16 cellular contexts compared by ENCODE assay signal in genomic region chr9:26833792-26834191, GRCh38. TPM values are rescaled to one million over a fixed set of nuclear protein-coding genes. Genes with fewer than 3 reads are reported as not detected.
DNase-seq lines count a peak whose midpoint lies in the region; ATAC-seq, FAIRE-seq and TF ChIP-seq lines count a peak whose summit lies in the region.
"Had no signal": no experiment of that assay in that cellular context is flagged by ENCODE, and none has a peak within 500 bp of the region (broad histone marks: within the 10 kb centered on the region; RNA-seq: fewer than 3 reads in every experiment).

No MANE protein-coding gene starts in this region.

- H3K9ac ChIP-seq in GM23248 (no peak overlapping the region), keratinocyte (ENCODE audit: control insufficient read depth, extremely low read depth, insufficient read depth, low read length) (no peak overlapping the region)

- H4K20me1 ChIP-seq in GM23248 (ENCODE audit: insufficient read depth): no peaks in the 10 kb centered on the region
- H4K20me1 ChIP-seq in keratinocyte (ENCODE audit: control insufficient read depth, extremely low read depth, insufficient read depth, low read length): no peaks in the 10 kb centered on the region

- H3K4me3 ChIP-seq in GM23248: no peak overlapping the region
- H3K4me3 ChIP-seq in keratinocyte (ENCODE audit: control insufficient read depth in 2 of 3, extremely low read depth in 1 of 3, insufficient read depth in 2 of 3, low read depth in 1 of 3, low read length in 3 of 3): no peak overlapping the region
- H3K4me3 ChIP-seq: ovary, thoracic aorta had no signal

- no peak for TF ChIP-seq CTCF in keratinocyte (optimal IDR thresholded peaks at IDR 0.05 in 1 of 3, IDR thresholded peaks at IDR 0.05 in 1 of 3, conservative IDR thresholded peaks at IDR 0.05 in 1 of 3; ENCODE audit: extremely low read depth in 1 of 3, insufficient read depth in 2 of 3, low read length in 3 of 3)

- H3F3A ChIP-seq in GM23248 (ENCODE audit: insufficient read depth): no peaks in the 10 kb centered on the region

- no peaks in the 10 kb centered on the region for H3K79me2 ChIP-seq in GM23248 (ENCODE audit: insufficient read depth)
- H3K79me2 ChIP-seq in keratinocyte (ENCODE audit: control insufficient read depth, insufficient read depth, low read length): no peaks in the 10 kb centered on the region

- H3K4me1 ChIP-seq in GM23248 (ENCODE audit: insufficient read depth): no peaks in the 10 kb centered on the region
- H3K4me1 ChIP-seq in keratinocyte (ENCODE audit: control insufficient read depth, extremely low read depth, insufficient read depth, low read length): peaks cover 5% of the 10 kb centered on the region

- H3K27ac ChIP-seq in GM23248 (no peak overlapping the region), keratinocyte (ENCODE audit: control insufficient read depth, insufficient read depth, low read length) (no peak overlapping the region)
- H3K27ac ChIP-seq: ovary, thoracic aorta had no signal

- in situ Hi-C loops in GM23248 (cut with MboI): no loop called here

- no peaks in the 10 kb centered on the region for H3K9me2 ChIP-seq in GM23248 (ENCODE audit: insufficient read depth)

- intact Hi-C loops in left ventricle myocardium superior (cut with micrococcal nuclease): no loop called here

- dilution Hi-C loops in keratinocyte (cut with MboI; ENCODE audit: extremely low pct_ligation_motif_present, low sequenced_read_pairs): no loop called here

- H3K36me3 ChIP-seq in GM23248 (ENCODE audit: low read depth) (no peaks in the 10 kb centered on the region), keratinocyte (ENCODE audit: control insufficient read depth in 2 of 2, extremely low read depth in 1 of 2, insufficient read depth in 2 of 2, low read length in 2 of 2) (no peaks in the 10 kb centered on the region)
- H3K36me3 ChIP-seq: ovary, thoracic aorta had no signal

- peak; percentile 16 for DNase-seq in A172 (ENCODE audit: low spot score)
- DNase-seq in GM23248: peak; percentile 14
- no peak for DNase-seq in keratinocyte (ENCODE audit: low read depth, low spot score)
- no peak for DNase-seq in left ventricle myocardium superior
- DNase-seq in NK-92 (lab: John Stamatoyannopoulos, UW; ENCODE audit: unreplicated experiment): no peak
- DNase-seq in globus pallidus (ENCODE audit: low spot score): no peak
- DNase-seq: cortex of kidney, Karpas-422, NCI-H345, ovary had no signal

- no peak overlapping the region for H3K4me2 ChIP-seq in GM23248 (ENCODE audit: unreplicated experiment)
- peak overlapping the region; percentile 14 for H3K4me2 ChIP-seq in keratinocyte (ENCODE audit: control insufficient read depth, extremely low read depth, insufficient read depth, low read depth, low read length)

- H3K9me3 ChIP-seq in GM23248 (ENCODE audit: low read depth) (no peaks in the 10 kb centered on the region), keratinocyte (ENCODE audit: control insufficient read depth, low read depth, low read length) (no peaks in the 10 kb centered on the region)
- H3K9me3 ChIP-seq: ovary, thoracic aorta had no signal

- no peaks in the 10 kb centered on the region for H3K9me1 ChIP-seq in keratinocyte (ENCODE audit: control insufficient read depth, extremely low read depth, insufficient read depth, low read length)

- H2AFZ ChIP-seq in GM23248 (no peak overlapping the region), keratinocyte (ENCODE audit: control insufficient read depth, low read length) (no peak overlapping the region)

- WGBS in GM23248 (ENCODE audit: low coverage in 1 of 2, low lambda C conversion rate in 2 of 2, missing lambda C conversion rate in 2 of 2), 2 experiments: 8 to 9% methylated on average over 6 of the region's 6 CpGs

- FAIRE-seq in keratinocyte (lab: Jason Lieb, UNC): no peak
- FAIRE-seq: GM12891 had no signal

- ATAC-seq in left ventricle myocardium superior: no peak
- no peak for ATAC-seq in GM19467 (IDR thresholded peaks at IDR 0.05; ENCODE audit: unreplicated experiment)
- ATAC-seq: activated CD4-positive, CD25-positive, alpha-beta regulatory T cell treated with anti-CD3 and anti-CD28 coated beads, Interleukin-2, amount 50 U/mL, for 24 hours; Panc1 had no signal

- H3K27me3 ChIP-seq in GM23248 (replicated peaks; ENCODE audit: insufficient read depth) (no peaks in the 10 kb centered on the region), keratinocyte (ENCODE audit: control insufficient read depth, extremely low read depth, insufficient read depth, low read length) (no peaks in the 10 kb centered on the region)
- H3K27me3 ChIP-seq: ovary had no signal

TF ChIP-seq in PFSK-1, 5 proteins besides CTCF, POLR2A, EP300 and RAD21:
- TF ChIP-seq POLR2AphosphoS5 (IDR thresholded peaks at IDR 0.05; ENCODE audit: low read depth, low read length): no peak
- no peak for TF ChIP-seq REST (IDR thresholded peaks at IDR 0.05; ENCODE audit: insufficient read depth in 1 of 2, low read depth in 2 of 2, low read length in 2 of 2)
- TF ChIP-seq FOXP2 (optimal IDR thresholded peaks at IDR 0.05; ENCODE audit: borderline replicate concordance, extremely low read depth, extremely low read length, insufficient read depth): peak; percentile 55
- no peak for TF ChIP-seq SIN3A (IDR thresholded peaks at IDR 0.05; ENCODE audit: borderline replicate concordance, insufficient read depth, low read length)

RNA-seq across cellular contexts. Expression of gene CAAP1, which starts 58.8 kb away (rescaled TPM):
- 25.1 and 28.8 TPM in 2 replicates for total RNA-seq in A172 (2014; rRNA removed; shearing (Covaris generic))
- 17.2 and 23.1 TPM in 2 replicates for total RNA-seq in GM23248 (2014; rRNA removed; shearing (Covaris generic))
- 17.2 and 19.8 TPM in 2 replicates for polyA plus RNA-seq in GM23248 (2016; fragmentation: Nextera tagmentation; extraction: Ambion mirVana)
- polyA plus RNA-seq in PFSK-1 (2012; ENCODE audit: insufficient read length, low read depth): 16.1 TPM
- polyA plus RNA-seq in keratinocyte: 7.4 to 14.4 TPM (median 9.0 TPM) in 3 replicates
- polyA plus RNA-seq in keratinocyte (2011; ENCODE audit: low read depth): 35.7 TPM
- 9.2 and 14.5 TPM in 2 replicates for polyA plus RNA-seq in keratinocyte (2011; cell fraction: cytosol; rRNA removed)
- polyA plus RNA-seq in keratinocyte (2011; cell fraction: nucleus; rRNA removed): 8.5 and 12.6 TPM in 2 replicates
- polyA plus RNA-seq in keratinocyte (2012; ENCODE audit: low replicate concordance): 9.7 and 10.3 TPM in 2 replicates
- polyA minus RNA-seq in keratinocyte: 0.98 to 4.8 TPM (median 2.6 TPM) in 3 replicates
- 12.5 TPM for polyA minus RNA-seq in keratinocyte (2011; cell fraction: cytosol; rRNA and poly(A)+ RNA removed)
- polyA minus RNA-seq in keratinocyte (2011; cell fraction: nucleus; rRNA and poly(A)+ RNA removed): 5.9 and 7.6 TPM in 2 replicates
- 6.2 TPM for total RNA-seq in left ventricle myocardium superior

Comparison
In these comparisons a context has a peak if more than half of its experiments do, and no peak if none do; other contexts are left out.
1. DNase-seq: peak in A172 (single experiment) and GM23248 (single experiment); none in keratinocyte (single experiment), left ventricle myocardium superior (single experiment), NK-92 (single experiment) and globus pallidus (single experiment).